In the genomic region with DNA sequence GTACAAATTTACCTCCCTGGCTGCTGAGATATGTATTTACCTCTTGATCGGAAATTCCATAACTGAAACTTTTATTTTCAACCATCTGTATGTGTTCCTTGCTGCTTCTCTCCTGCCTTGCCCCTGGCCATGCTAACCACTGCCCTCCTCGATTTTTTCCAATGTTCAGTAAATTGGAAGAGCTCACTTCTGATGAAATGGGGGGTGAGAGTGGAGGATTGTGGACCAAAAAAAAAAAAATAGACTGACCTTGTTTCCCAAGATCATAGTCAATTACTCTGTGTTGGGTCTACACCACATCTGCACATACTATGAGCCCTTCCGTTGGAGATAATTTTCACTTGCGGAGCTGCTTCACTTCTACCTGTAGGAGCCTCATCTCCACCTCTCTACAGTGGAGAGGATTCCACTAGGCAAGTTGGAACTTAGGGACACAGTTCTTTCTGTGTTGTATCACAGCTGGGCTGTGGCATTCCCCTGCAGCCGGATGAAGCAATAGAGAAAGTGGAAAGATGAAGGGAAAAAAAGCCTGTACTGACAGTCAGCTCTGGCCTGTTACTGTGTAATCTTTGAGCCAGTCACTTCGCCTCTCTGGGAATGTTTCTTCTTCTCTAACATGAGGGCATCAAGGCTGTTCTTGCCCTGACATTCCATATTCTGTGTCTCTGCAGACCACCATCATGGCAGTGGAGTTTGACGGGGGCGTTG, we compare ENCODE assay signal across 9 cellular contexts. TPM values are rescaled to one million over a fixed set of nuclear protein-coding genes. Genes with fewer than 3 reads are reported as not detected.
A peak's percentile ranks its signal among the peaks of the same experiment; 100 is the strongest.
DNase-seq lines count a peak whose midpoint lies in the region; ATAC-seq and TF ChIP-seq lines count a peak whose summit lies in the region.
"Had no signal": no experiment of that assay in that cellular context is flagged by ENCODE, and none has a peak within 500 bp of the region (broad histone marks: within the 10 kb centered on the region; RNA-seq: fewer than 3 reads in every experiment).

No MANE protein-coding gene starts in this region.

- intact Hi-C loops in gastrocnemius medialis (cut with DNase I; ENCODE audit: low total_unique reads): no loop called here

- peaks cover 44% of the 10 kb centered on the region for H3K4me1 ChIP-seq in DOHH2 (ENCODE audit: control insufficient read depth, low read length)
- H3K4me1 ChIP-seq in Karpas-422 (ENCODE audit: low read length): peaks cover 37% of the 10 kb centered on the region
- H3K4me1 ChIP-seq in effector memory CD4-positive, alpha-beta T cell (ENCODE audit: control insufficient read depth, insufficient read depth, low read length, poor library complexity, severe bottlenecking): peaks cover 31% of the 10 kb centered on the region
- peaks cover 12 to 19% of the 10 kb centered on the region in 2 donors for H3K4me1 ChIP-seq in gastrocnemius medialis

- H3K9me2 ChIP-seq in DOHH2 (replicated peaks; ENCODE audit: control insufficient read depth, low read length) (no peaks in the 10 kb centered on the region), Karpas-422 (replicated peaks; ENCODE audit: insufficient read depth, low read length) (no peaks in the 10 kb centered on the region)

- H3K4me2 ChIP-seq in DOHH2 (ENCODE audit: low read length): peak overlapping the region; percentile 99
- peak overlapping the region; percentile 87 for H3K4me2 ChIP-seq in Karpas-422 (ENCODE audit: low read depth, low read length, poor library complexity, severe bottlenecking)

- H3K4me3 ChIP-seq in DOHH2 (ENCODE audit: low read length): 0 out of 2 replicates have a peak overlapping the region, but pooled peaks have one; percentile 95
- peak overlapping the region; percentile 81 for H3K4me3 ChIP-seq in Karpas-422 (ENCODE audit: low read length)
- H3K4me3 ChIP-seq in effector memory CD4-positive, alpha-beta T cell (ENCODE audit: insufficient read depth, low read depth, low read length, poor library complexity, severe bottlenecking): peak overlapping the region; percentile 95
- H3K4me3 ChIP-seq in gastrocnemius medialis: peak overlapping the region in 1 of 4 donors; percentile 99

- H3K27ac ChIP-seq in DOHH2 (ENCODE audit: low read depth, low read length) (no peak overlapping the region), Karpas-422 (ENCODE audit: low read length) (peak overlapping the region; percentile 85), gastrocnemius medialis (peak overlapping the region; percentile 98 to 99 (median 99))
- peak overlapping the region; percentile 100 for H3K27ac ChIP-seq in effector memory CD4-positive, alpha-beta T cell (ENCODE audit: insufficient read depth, low read length, poor library complexity, severe bottlenecking)

- peaks cover 4% of the 10 kb centered on the region; the same call in 1 of the 2 replicates for H3K27me3 ChIP-seq in DOHH2 (ENCODE audit: control insufficient read depth, low read length)
- no peaks in the 10 kb centered on the region for H3K27me3 ChIP-seq in Karpas-422 (ENCODE audit: low read length)
- H3K27me3 ChIP-seq in effector memory CD4-positive, alpha-beta T cell (replicated peaks; ENCODE audit: control insufficient read depth, insufficient read depth, low read length, poor library complexity, severe bottlenecking): no peaks in the 10 kb centered on the region
- no peaks in the 10 kb centered on the region for H3K27me3 ChIP-seq in gastrocnemius medialis

- no peak for ATAC-seq in gastrocnemius medialis
- ATAC-seq in HG03432 (IDR thresholded peaks at IDR 0.05; ENCODE audit: unreplicated experiment): no peak

- H2AFZ ChIP-seq in Karpas-422 (ENCODE audit: low read length): no peak overlapping the region

- no peaks in the 10 kb centered on the region for H3F3A ChIP-seq in DOHH2 (ENCODE audit: control insufficient read depth, insufficient read depth)

- H4K20me1 ChIP-seq in DOHH2 (ENCODE audit: control insufficient read depth, insufficient read depth, low read depth, low read length) (no peaks in the 10 kb centered on the region), Karpas-422 (ENCODE audit: insufficient read depth, low read depth, low read length) (no peaks in the 10 kb centered on the region)

- no peaks in the 10 kb centered on the region for H3K9me3 ChIP-seq in DOHH2 (ENCODE audit: control insufficient read depth, insufficient read depth, low read length)
- H3K9me3 ChIP-seq in Karpas-422 (ENCODE audit: low read length): no peaks in the 10 kb centered on the region
- H3K9me3 ChIP-seq in effector memory CD4-positive, alpha-beta T cell (ENCODE audit: control insufficient read depth, low read length): no peaks in the 10 kb centered on the region
- H3K9me3 ChIP-seq in gastrocnemius medialis: no peaks in the 10 kb centered on the region

- 0 out of 2 replicates have a peak, but pooled peaks cover 3% of the 10 kb centered on the region for H3K79me2 ChIP-seq in DOHH2 (ENCODE audit: control insufficient read depth, low read length)
- peaks cover 63% of the 10 kb centered on the region for H3K79me2 ChIP-seq in Karpas-422 (ENCODE audit: low read length)

- in situ Hi-C loops in gastrocnemius medialis (cut with MboI; ENCODE audit: low sequenced_read_pairs in 4 of 4): no loop called here

- H3K36me3 ChIP-seq in DOHH2 (ENCODE audit: control insufficient read depth, low read length) (no peaks in the 10 kb centered on the region), Karpas-422 (ENCODE audit: insufficient read depth, low read length) (peaks cover 33% of the 10 kb centered on the region), gastrocnemius medialis (peaks cover 0 to 5% of the 10 kb centered on the region in 2 donors)
- H3K36me3 ChIP-seq in effector memory CD4-positive, alpha-beta T cell (ENCODE audit: control insufficient read depth, insufficient read depth, low read length): peaks cover 41% of the 10 kb centered on the region

- peak overlapping the region; percentile 98 for H3K9ac ChIP-seq in Karpas-422 (ENCODE audit: low read length)

- TF ChIP-seq CTCF in DOHH2 (IDR thresholded peaks at IDR 0.05; ENCODE audit: low read depth, low read length, poor library complexity, severe bottlenecking): no peak
- TF ChIP-seq CTCF in gastrocnemius medialis (IDR thresholded peaks at IDR 0.05 in 4 of 5, conservative IDR thresholded peaks at IDR 0.05 in 1 of 5): no peak

- no peak for TF ChIP-seq POLR2A in gastrocnemius medialis (IDR thresholded peaks at IDR 0.05)

- DNase-seq in Karpas-422 (no peak), gastrocnemius medialis (no peak), DMS79 (lab: John Stamatoyannopoulos, UW) (no peak), NCI-H1436 (lab: John Stamatoyannopoulos, UW) (no peak)
- no peak for DNase-seq in effector memory CD4-positive, alpha-beta T cell
- DNase-seq: DMS79 treated with DMSO at 0.1 percent for 48 hours, NCI-H1092 had no signal

RNA-seq across cellular contexts. Expression of a gene that starts 1.6 kb away (rescaled TPM):
- 185 and 284 TPM in 2 replicates for total RNA-seq in Karpas-422 (2014; rRNA removed; shearing (Covaris generic); ENCODE audit: low replicate concordance)
- 10 to 100 TPM in 1 of 4 donors, 1 to 10 TPM in 3; 1.4 to 11.3 (median 6.1) TPM for total RNA-seq in gastrocnemius medialis

RNA-seq across cellular contexts. Expression of a gene that starts 2.1 kb away (rescaled TPM):
- total RNA-seq in Karpas-422 (2014; rRNA removed; shearing (Covaris generic); ENCODE audit: low replicate concordance): 120 and 171 TPM in 2 replicates
- 10 to 100 TPM; 13.2 to 26.7 (median 19.0) TPM for total RNA-seq in gastrocnemius medialis

RNA-seq across cellular contexts. Expression of a gene that starts 11.8 kb away (rescaled TPM):
- 212 and 306 TPM in 2 replicates for total RNA-seq in Karpas-422 (2014; rRNA removed; shearing (Covaris generic); ENCODE audit: low replicate concordance)
- total RNA-seq in gastrocnemius medialis: 10 to 100 TPM in 2 of 4 donors, 1 to 10 TPM in 2; 7.0 to 20.2 (median 9.2) TPM

RNA-seq across cellular contexts. Expression of a gene that starts 17.1 kb away (rescaled TPM):
- 93.0 and 140 TPM in 2 replicates for total RNA-seq in Karpas-422 (2014; rRNA removed; shearing (Covaris generic); ENCODE audit: low replicate concordance)
- 1 to 10 TPM; 2.5 to 7.1 (median 4.1) TPM for total RNA-seq in gastrocnemius medialis

RNA-seq across cellular contexts. Expression of a gene that starts 38.8 kb away (rescaled TPM):
- total RNA-seq in Karpas-422 (2014; rRNA removed; shearing (Covaris generic); ENCODE audit: low replicate concordance): 77.3 and 91.6 TPM in 2 replicates
- under 1 TPM in 3 of 4 donors, not detected in 1; 0.22 to 0.72 (median 0.36) TPM for total RNA-seq in gastrocnemius medialis

Comparison
In these comparisons a context has a peak if more than half of its experiments do, and no peak if none do; other contexts are left out.
1. RNA of a gene that starts 1.6 kb away (total RNA-seq): 185 to 284 TPM in Karpas-422; 1.4 to 11.3 TPM in gastrocnemius medialis; every median in the first group is over 10 times any median in the second.
2. RNA of a gene that starts 11.8 kb away (total RNA-seq): 212 to 306 TPM in Karpas-422; 7.0 to 20.2 TPM in gastrocnemius medialis; every median in the first group is over 10 times any median in the second.